Comparison of ENCODE assay signal across 26 cellular contexts in genomic region chr2:73079636-73080035, GRCh38.
"Had no signal": no experiment of that assay in that cellular context is flagged by ENCODE, and none has a peak within 500 bp of the region (broad histone marks: within the 10 kb centered on the region; RNA-seq: fewer than 3 reads in every experiment).

No MANE protein-coding gene starts in this region.

- H3K27me3 ChIP-seq: brain microvascular endothelial cell, SJCRH30 had no signal

- H3K4me1 Mint-ChIP-seq: activated CD4-positive, alpha-beta memory T cell treated with anti-CD3 and anti-CD28 coated beads, Interleukin-2, amount 10 ng/mL, durations not matched to agents 7 days and 5 days; activated CD8-positive, alpha-beta memory T cell treated with anti-CD3 and anti-CD28 coated beads, Interleukin-2, amount 10 ng/mL, durations not matched to agents 7 days and 5 days; activated naive CD4-positive, alpha-beta T cell treated with anti-CD3 and anti-CD28 coated beads, Interleukin-2, amount 50 U/mL, for 24 hours had no signal

- ATAC-seq: activated CD8-positive, alpha-beta memory T cell treated with anti-CD3 and anti-CD28 coated beads, Interleukin-2, amount 10 ng/mL, durations not matched to agents 7 days and 5 days; Panc1 had no signal

- H3K4me1 ChIP-seq: SJCRH30 had no signal

- H3K27ac ChIP-seq: brain microvascular endothelial cell, SJCRH30, SK-N-MC, WERI-Rb-1 had no signal

- H3K36me3 Mint-ChIP-seq: activated CD8-positive, alpha-beta memory T cell treated with anti-CD3 and anti-CD28 coated beads, Interleukin-2, amount 10 ng/mL, durations not matched to agents 7 days and 5 days; activated naive CD4-positive, alpha-beta T cell treated with anti-CD3 and anti-CD28 coated beads, Interleukin-2, amount 50 U/mL, for 24 hours had no signal

- H3K4me3 Mint-ChIP-seq: activated CD4-positive, alpha-beta memory T cell treated with anti-CD3 and anti-CD28 coated beads, Interleukin-2, amount 10 ng/mL, durations not matched to agents 7 days and 5 days; activated CD8-positive, alpha-beta memory T cell treated with anti-CD3 and anti-CD28 coated beads, Interleukin-2, amount 10 ng/mL, durations not matched to agents 7 days and 5 days; activated naive CD4-positive, alpha-beta T cell treated with anti-CD3 and anti-CD28 coated beads, Interleukin-2, amount 50 U/mL, for 24 hours had no signal

- H3K4me3 ChIP-seq: SJCRH30, SK-N-MC had no signal

- H3K27ac Mint-ChIP-seq: activated CD4-positive, alpha-beta memory T cell treated with anti-CD3 and anti-CD28 coated beads, Interleukin-2, amount 10 ng/mL, durations not matched to agents 7 days and 5 days; activated CD8-positive, alpha-beta memory T cell treated with anti-CD3 and anti-CD28 coated beads, Interleukin-2, amount 10 ng/mL, durations not matched to agents 7 days and 5 days; activated naive CD4-positive, alpha-beta T cell treated with anti-CD3 and anti-CD28 coated beads, Interleukin-2, amount 50 U/mL, for 24 hours had no signal

- DNase-seq: activated CD4-positive, alpha-beta memory T cell treated with anti-CD3 and anti-CD28 coated beads, Interleukin-2, amount 10 ng/mL, durations not matched to agents 7 days and 5 days; activated CD4-positive, alpha-beta T cell treated with anti-CD3 and anti-CD28 coated beads for 1 hour; activated CD4-positive, alpha-beta T cell treated with anti-CD3 and anti-CD28 coated beads for 48 hours; activated CD4-positive, CD25-positive, alpha-beta regulatory T cell; activated CD8-positive, alpha-beta memory T cell treated with anti-CD3 and anti-CD28 coated beads for 24 hours; activated CD8-positive, alpha-beta memory T cell treated with anti-CD3 and anti-CD28 coated beads, Interleukin-2, amount 10 ng/mL, durations not matched to agents 7 days and 5 days; activated CD8-positive, alpha-beta memory T cell treated with anti-CD3 and anti-CD28 coated beads, Interleukin-2, amount 50 U/mL, for 48 hours; activated effector memory CD4-positive, alpha-beta T cell treated with anti-CD3 and anti-CD28 coated beads, Interleukin-2, amount 50 U/mL, for 16 hours; activated naive CD4-positive, alpha-beta T cell; activated T-cell treated with anti-CD3 and anti-CD28 coated beads, Interleukin-2, amount 50 U/mL, for 48 hours; brain microvascular endothelial cell; central memory CD4-positive, alpha-beta T cell; NCI-H1092 treated with DMSO at 0.1 percent for 48 hours; NCI-H1417 treated with DMSO at 0.1 percent for 48 hours; NCI-H187 treated with DMSO at 0.1 percent for 48 hours; NCI-H2081; NCI-H226; NCI-H446 treated with DMSO at 0.1 percent for 48 hours; NCI-H524; SHP77; T1000; WERI-Rb-1 had no signal

- H3K9me3 Mint-ChIP-seq: activated CD4-positive, alpha-beta memory T cell treated with anti-CD3 and anti-CD28 coated beads, Interleukin-2, amount 10 ng/mL, durations not matched to agents 7 days and 5 days; activated naive CD4-positive, alpha-beta T cell treated with anti-CD3 and anti-CD28 coated beads, Interleukin-2, amount 50 U/mL, for 24 hours had no signal

- H3K27me3 Mint-ChIP-seq: activated CD4-positive, alpha-beta memory T cell treated with anti-CD3 and anti-CD28 coated beads, Interleukin-2, amount 10 ng/mL, durations not matched to agents 7 days and 5 days; activated CD8-positive, alpha-beta memory T cell treated with anti-CD3 and anti-CD28 coated beads, Interleukin-2, amount 10 ng/mL, durations not matched to agents 7 days and 5 days; activated naive CD4-positive, alpha-beta T cell treated with anti-CD3 and anti-CD28 coated beads, Interleukin-2, amount 50 U/mL, for 24 hours had no signal

- H3K36me3 ChIP-seq: SJCRH30 had no signal

- H3K9me3 ChIP-seq: SJCRH30 had no signal
